Comparison of ENCODE assay signal across 23 cellular contexts in the genomic region with DNA sequence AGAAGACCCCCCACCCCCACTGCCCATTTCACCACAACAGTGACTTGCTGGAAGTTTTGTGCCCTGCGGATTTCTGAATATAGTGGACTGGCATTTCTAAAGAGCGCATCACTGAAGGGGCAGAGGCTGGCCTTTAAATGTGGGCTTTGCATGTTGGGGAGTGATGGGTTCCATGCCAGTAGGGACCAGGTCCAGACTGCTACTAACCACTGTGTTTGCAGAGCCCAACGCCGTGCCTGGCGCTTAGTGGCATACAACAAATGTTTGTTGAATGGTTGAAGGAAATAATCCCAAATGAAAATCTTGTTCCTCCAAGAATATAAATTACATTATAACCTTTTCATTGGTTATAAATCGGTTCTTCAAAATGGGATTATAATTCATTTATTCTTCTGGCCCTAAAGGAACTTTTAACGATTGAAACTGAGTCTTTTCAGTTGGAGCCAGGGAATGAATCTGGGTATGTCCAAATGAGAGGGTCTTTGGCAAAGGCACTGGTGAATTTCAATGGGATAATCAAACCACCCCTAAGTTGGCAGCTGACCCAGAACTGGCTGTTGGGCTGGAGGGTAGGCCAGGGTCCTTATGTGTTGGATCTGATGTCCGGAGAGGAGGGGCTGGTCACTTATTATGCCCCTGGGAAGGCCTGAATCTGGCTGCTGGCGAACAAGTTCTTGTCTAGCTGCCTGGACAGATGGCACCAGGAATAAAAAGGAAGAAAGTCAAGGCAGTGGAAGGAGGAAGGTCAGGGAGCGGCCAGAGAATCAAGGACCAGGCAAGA. TPM values are rescaled to one million over a fixed set of nuclear protein-coding genes. Genes with fewer than 3 reads are reported as not detected.
"Had no signal": no experiment of that assay in that cellular context is flagged by ENCODE, and none has a peak within 500 bp of the region (broad histone marks: within the 10 kb centered on the region; RNA-seq: fewer than 3 reads in every experiment).

No MANE protein-coding gene starts in this region.

- H3K27me3 ChIP-seq: brain microvascular endothelial cell, esophagus squamous epithelium, neural progenitor cell, transverse colon, vagina had no signal

- H3K4me2 ChIP-seq: neural progenitor cell had no signal

- H3K4me1 ChIP-seq: neural progenitor cell, parathyroid adenoma, transverse colon had no signal

- H3K27ac ChIP-seq: brain microvascular endothelial cell, coronary artery, esophagus squamous epithelium, neural progenitor cell, parathyroid adenoma, transverse colon, vagina, VCaP had no signal

- H3K4me3 ChIP-seq: coronary artery, esophagus squamous epithelium, lung, neural progenitor cell, transverse colon, vagina had no signal

- DNase-seq: activated CD4-positive, alpha-beta T cell treated with anti-CD3 and anti-CD28 coated beads, Interleukin-2, amount 50 U/mL, for 1 hour; activated CD4-positive, CD25-positive, alpha-beta regulatory T cell treated with anti-CD3 and anti-CD28 coated beads, Interleukin-2, amount 50 U/mL, for 72 hours; activated CD8-positive, alpha-beta memory T cell treated with anti-CD3 and anti-CD28 coated beads, Interleukin-2, amount 50 U/mL, for 4 hours; activated effector memory CD4-positive, alpha-beta T cell treated with Interleukin-2 at 50 U/mL for 16 hours; activated naive CD4-positive, alpha-beta T cell treated with anti-CD3 and anti-CD28 coated beads, Interleukin-2, amount 10 ng/mL, durations not matched to agents 7 days and 5 days; activated naive CD8-positive, alpha-beta T cell treated with anti-CD3 and anti-CD28 coated beads, Interleukin-2, amount 50 U/mL, for 24 hours; activated T-cell treated with anti-CD3 and anti-CD28 coated beads, Interleukin-2, amount 50 U/mL, for 48 hours; brain microvascular endothelial cell; effector CD8-positive, alpha-beta T cell; esophagus squamous epithelium; naive B cell; retina; stimulated activated CD4-positive, alpha-beta T cell treated with anti-CD3 and anti-CD28 coated beads, Interleukin-2, amount 100 ng/mL, for 24 hours; stimulated activated naive CD8-positive, alpha-beta T cell treated with anti-CD3 and anti-CD28 coated beads, Interleukin-15, Interleukin-2, amounts not matched to agents 100 U/mL and 50 U/mL, for 24 hours; T-helper 2 cell; transverse colon had no signal

- ATAC-seq: activated naive CD8-positive, alpha-beta T cell treated with anti-CD3 and anti-CD28 coated beads, Interleukin-2, amount 50 U/mL, for 24 hours; stimulated activated naive CD8-positive, alpha-beta T cell treated with anti-CD3 and anti-CD28 coated beads, Interleukin-15, Interleukin-2, amounts not matched to agents 100 U/mL and 50 U/mL, for 24 hours had no signal

- H3K36me3 ChIP-seq: brain microvascular endothelial cell, esophagus squamous epithelium, neural progenitor cell, vagina had no signal

- H3K9ac ChIP-seq: neural progenitor cell, parathyroid adenoma had no signal

- H3K9me3 ChIP-seq: vagina had no signal

RNA-seq across cellular contexts. Expression of a gene that starts 51.6 kb away (rescaled TPM):
- total RNA-seq: endothelial cell of umbilical vein had no signal
